In genomic region chr3:192992346-192992745, GRCh38 we compare ENCODE assay signal across 37 cellular contexts.
"Had no signal": no experiment of that assay in that cellular context is flagged by ENCODE, and none has a peak within 500 bp of the region (broad histone marks: within the 10 kb centered on the region; RNA-seq: fewer than 3 reads in every experiment).

No MANE protein-coding gene starts in this region.

- H3K4me3 Mint-ChIP-seq: activated CD4-positive, alpha-beta memory T cell treated with anti-CD3 and anti-CD28 coated beads, Interleukin-2, amount 10 ng/mL, durations not matched to agents 7 days and 5 days; activated CD4-positive, alpha-beta T cell treated with anti-CD3 and anti-CD28 coated beads for 36 hours; activated CD4-positive, alpha-beta T cell treated with anti-CD3 and anti-CD28 coated beads, Interleukin-2, amount 10 ng/mL, durations not matched to agents 7 days and 5 days; activated naive CD4-positive, alpha-beta T cell treated with anti-CD3 and anti-CD28 coated beads for 36 hours; activated naive CD8-positive, alpha-beta T cell treated with anti-CD3 and anti-CD28 coated beads for 36 hours; activated T-cell treated with anti-CD3 and anti-CD28 coated beads, Interleukin-2, amount 50 U/mL, for 4 hours; activated T-cell treated with anti-CD3 and anti-CD28 coated beads, Interleukin-2, amount 50 U/mL, for 72 hours; activated T-helper 1 cell treated with anti-CD3 and anti-CD28 coated beads, Interleukin-12 subunit alpha, Interleukin-12 subunit beta, Interleukin-2, Interleukin-4 antibody, amounts not matched to agents 30 ng/mL and 10 ng/mL and 1 ng/mL, durations not matched to agents 14 hours and 24 hours and 36 hours; activated T-helper 17 cell treated with anti-CD3 and anti-CD28 coated beads, Interleukin-2, amount 50 U/mL, for 72 hours; T-helper 1 cell treated with Interleukin-12 subunit alpha and Interleukin-12 subunit beta and Interleukin-4 antibody, amounts not matched to agents 30 μg/mL and 1 μg/mL, for 36 hours; T-helper 2 cell treated with Interferon-gamma antibody and Interleukin-4, amounts not matched to agents 5 μg/mL and 100 μg/mL, for 36 hours had no signal

- H3K36me3 ChIP-seq: adrenal gland, brain microvascular endothelial cell, breast epithelium had no signal

- DNase-seq: activated CD4-positive, alpha-beta memory T cell treated with anti-CD3 and anti-CD28 coated beads, Interleukin-2, amount 10 ng/mL, durations not matched to agents 7 days and 5 days; activated CD4-positive, alpha-beta T cell treated with anti-CD3 and anti-CD28 coated beads for 1 hour; activated CD4-positive, alpha-beta T cell treated with anti-CD3 and anti-CD28 coated beads for 36 hours; activated CD4-positive, alpha-beta T cell treated with anti-CD3 and anti-CD28 coated beads for 48 hours; activated CD4-positive, alpha-beta T cell treated with anti-CD3 and anti-CD28 coated beads, Interleukin-2, amount 10 ng/mL, durations not matched to agents 7 days and 5 days; activated CD4-positive, alpha-beta T cell treated with anti-CD3 and anti-CD28 coated beads, Interleukin-2, amount 50 U/mL, for 48 hours; activated CD4-positive, CD25-positive, alpha-beta regulatory T cell; activated CD8-positive, alpha-beta memory T cell treated with anti-CD3 and anti-CD28 coated beads, Interleukin-2, amount 50 U/mL, for 4 hours; activated effector memory CD4-positive, alpha-beta T cell treated with anti-CD3 and anti-CD28 coated beads, Interleukin-2, amount 50 U/mL, for 16 hours; activated gamma-delta T cell treated with Interleukin-2 at 50 U/mL for 16 hours; activated naive CD4-positive, alpha-beta T cell; activated naive CD4-positive, alpha-beta T cell treated with anti-CD3 and anti-CD28 coated beads for 36 hours; activated naive CD4-positive, alpha-beta T cell treated with anti-CD3 and anti-CD28 coated beads, Interleukin-2, amount 50 U/mL, for 16 hours; activated naive CD8-positive, alpha-beta T cell treated with anti-CD3 and anti-CD28 coated beads for 36 hours; activated T-cell treated with anti-CD3 and anti-CD28 coated beads for 4 hours; activated T-cell treated with anti-CD3 and anti-CD28 coated beads, Interleukin-2, amount 50 U/mL, for 1 hour; activated T-cell treated with anti-CD3 and anti-CD28 coated beads, Interleukin-2, amount 50 U/mL, for 4 hours; activated T-cell treated with anti-CD3 and anti-CD28 coated beads, Interleukin-2, amount 50 U/mL, for 72 hours; adrenal gland; amniotic stem cell; aorta; body of pancreas; brain microvascular endothelial cell; central memory CD4-positive, alpha-beta T cell; T-helper 1 cell; T-helper 2 cell; T-helper 9 cell had no signal

- H3K27me3 Mint-ChIP-seq: activated CD4-positive, alpha-beta T cell treated with anti-CD3 and anti-CD28 coated beads, Interleukin-2, amount 10 ng/mL, durations not matched to agents 7 days and 5 days; activated naive CD8-positive, alpha-beta T cell treated with anti-CD3 and anti-CD28 coated beads for 36 hours had no signal

- H3K27ac Mint-ChIP-seq: activated CD4-positive, alpha-beta memory T cell treated with anti-CD3 and anti-CD28 coated beads, Interleukin-2, amount 10 ng/mL, durations not matched to agents 7 days and 5 days; activated CD4-positive, alpha-beta T cell treated with anti-CD3 and anti-CD28 coated beads for 36 hours; activated CD4-positive, alpha-beta T cell treated with anti-CD3 and anti-CD28 coated beads, Interleukin-2, amount 10 ng/mL, durations not matched to agents 7 days and 5 days; activated naive CD4-positive, alpha-beta T cell treated with anti-CD3 and anti-CD28 coated beads for 36 hours; activated naive CD4-positive, alpha-beta T cell treated with anti-CD3 and anti-CD28 coated beads, Interleukin-2, amount 50 U/mL, for 72 hours; activated naive CD8-positive, alpha-beta T cell treated with anti-CD3 and anti-CD28 coated beads for 36 hours; activated T-cell treated with anti-CD3 and anti-CD28 coated beads, Interleukin-2, amount 50 U/mL, for 72 hours; activated T-helper 1 cell treated with anti-CD3 and anti-CD28 coated beads, Interleukin-12 subunit alpha, Interleukin-12 subunit beta, Interleukin-2, Interleukin-4 antibody, amounts not matched to agents 30 ng/mL and 10 ng/mL and 1 ng/mL, durations not matched to agents 14 hours and 24 hours and 36 hours; activated T-helper 17 cell treated with anti-CD3 and anti-CD28 coated beads, Interleukin-2, amount 50 U/mL, for 72 hours; T-helper 1 cell treated with Interleukin-12 subunit alpha and Interleukin-12 subunit beta and Interleukin-4 antibody, amounts not matched to agents 30 μg/mL and 1 μg/mL, for 36 hours; T-helper 2 cell treated with Interferon-gamma antibody and Interleukin-4, amounts not matched to agents 5 μg/mL and 100 μg/mL, for 36 hours had no signal

- H3K27me3 ChIP-seq: adrenal gland, body of pancreas, brain microvascular endothelial cell, breast epithelium had no signal

- H3K4me1 ChIP-seq: adrenal gland, body of pancreas, breast epithelium had no signal

- H3K9me3 ChIP-seq: adrenal gland, body of pancreas, breast epithelium had no signal

- FAIRE-seq: astrocyte, TTC549 had no signal

- H3K4me3 ChIP-seq: adrenal gland, body of pancreas, breast epithelium had no signal

- H3K9me3 Mint-ChIP-seq: activated CD4-positive, alpha-beta memory T cell treated with anti-CD3 and anti-CD28 coated beads, Interleukin-2, amount 10 ng/mL, durations not matched to agents 7 days and 5 days; activated CD4-positive, alpha-beta T cell treated with anti-CD3 and anti-CD28 coated beads, Interleukin-2, amount 10 ng/mL, durations not matched to agents 7 days and 5 days; activated naive CD4-positive, alpha-beta T cell treated with anti-CD3 and anti-CD28 coated beads for 36 hours; activated T-cell treated with anti-CD3 and anti-CD28 coated beads, Interleukin-2, amount 50 U/mL, for 4 hours; activated T-helper 1 cell treated with anti-CD3 and anti-CD28 coated beads, Interleukin-12 subunit alpha, Interleukin-12 subunit beta, Interleukin-2, Interleukin-4 antibody, amounts not matched to agents 30 ng/mL and 10 ng/mL and 1 ng/mL, durations not matched to agents 14 hours and 24 hours and 36 hours; activated T-helper 17 cell treated with anti-CD3 and anti-CD28 coated beads, Interleukin-2, amount 50 U/mL, for 72 hours; T-helper 1 cell treated with Interleukin-12 subunit alpha and Interleukin-12 subunit beta and Interleukin-4 antibody, amounts not matched to agents 30 μg/mL and 1 μg/mL, for 36 hours; T-helper 2 cell treated with Interferon-gamma antibody and Interleukin-4, amounts not matched to agents 5 μg/mL and 100 μg/mL, for 36 hours had no signal

- H3K4me1 Mint-ChIP-seq: activated naive CD8-positive, alpha-beta T cell treated with anti-CD3 and anti-CD28 coated beads for 36 hours; activated T-helper 17 cell treated with anti-CD3 and anti-CD28 coated beads, Interleukin-2, amount 50 U/mL, for 72 hours had no signal

- H3K27ac ChIP-seq: adrenal gland, body of pancreas, brain microvascular endothelial cell, breast epithelium, VCaP had no signal

- ATAC-seq: activated CD4-positive, alpha-beta T cell treated with anti-CD3 and anti-CD28 coated beads for 36 hours; activated CD4-positive, CD25-positive, alpha-beta regulatory T cell treated with anti-CD3 and anti-CD28 coated beads, Interleukin-2, amount 50 U/mL, for 24 hours; activated naive CD4-positive, alpha-beta T cell treated with anti-CD3 and anti-CD28 coated beads, Interleukin-2, amount 50 U/mL, for 72 hours; activated T-cell treated with anti-CD3 and anti-CD28 coated beads, Interleukin-2, amount 50 U/mL, for 4 hours; activated T-cell treated with anti-CD3 and anti-CD28 coated beads, Interleukin-2, amount 50 U/mL, for 72 hours; activated T-helper 17 cell treated with anti-CD3 and anti-CD28 coated beads, Interleukin-2, amount 50 U/mL, for 72 hours; body of pancreas had no signal

- H3K36me3 Mint-ChIP-seq: activated naive CD8-positive, alpha-beta T cell treated with anti-CD3 and anti-CD28 coated beads for 36 hours had no signal
